In the genomic region with DNA sequence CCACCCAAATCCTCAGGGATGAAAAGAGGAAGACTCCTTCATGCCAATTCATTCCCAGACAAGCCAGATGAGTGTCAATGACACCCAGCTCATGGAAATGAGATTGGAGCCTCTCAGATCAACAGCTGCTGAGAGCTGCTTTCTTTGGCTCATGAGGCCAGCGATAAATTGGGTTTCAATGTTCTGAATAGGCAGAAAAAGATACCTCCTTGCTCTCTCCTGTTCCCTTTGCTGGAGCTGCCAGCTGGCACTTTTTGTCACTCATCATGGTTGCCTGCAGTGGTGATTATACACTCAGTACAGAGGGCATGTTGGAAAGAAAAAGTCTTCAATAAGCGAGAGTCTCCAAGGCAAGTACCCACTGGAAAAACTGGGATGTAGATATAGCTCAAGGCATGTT, we compare ENCODE assay signal across 18 cellular contexts. TPM values are rescaled to one million over a fixed set of nuclear protein-coding genes. Genes with fewer than 3 reads are reported as not detected.
DNase-seq lines count a peak whose midpoint lies in the region; ATAC-seq, FAIRE-seq and TF ChIP-seq lines count a peak whose summit lies in the region.
"Had no signal": no experiment of that assay in that cellular context is flagged by ENCODE, and none has a peak within 500 bp of the region (broad histone marks: within the 10 kb centered on the region; RNA-seq: fewer than 3 reads in every experiment).

No MANE protein-coding gene starts in this region.

- H3K27ac ChIP-seq in left ventricle myocardium inferior (replicated peaks), result peak overlapping the region; percentile 42
- no peak overlapping the region for H3K27ac ChIP-seq in trophoblast cell (ENCODE audit: low read depth, low read length)
- H3K27ac ChIP-seq in kidney (ENCODE audit: low read depth in 2 of 2, low read length in 2 of 2), result no peak overlapping the region
- H3K27ac ChIP-seq in uterus, result no peak overlapping the region
- H3K27ac ChIP-seq: HL-60 had no signal

- H2AFZ ChIP-seq in trophoblast cell (ENCODE audit: insufficient read depth, low read length, poor library complexity), result no peak overlapping the region

- intact Hi-C loops in Caco-2 (cut with micrococcal nuclease; ENCODE audit: unreplicated experiment), result loop anchor here (5.0 kb wide), 1 partner anchor 146 kb away; the partner anchor contains the start of gene PRELID2
- intact Hi-C loops in left ventricle myocardium inferior (cut with micrococcal nuclease), result no loop called here
- intact Hi-C loops in kidney (cut with DNase I), result no loop called here
- intact Hi-C loops in uterus (cut with DNase I; ENCODE audit: low total_unique reads), result no loop called here

- H3K36me3 ChIP-seq in Caco-2 (ENCODE audit: control insufficient read depth, insufficient read depth, low read length) (peaks cover 7% of the 10 kb centered on the region), left ventricle myocardium inferior (no peaks in the 10 kb centered on the region), trophoblast cell (ENCODE audit: control insufficient read depth in 1 of 2, insufficient read depth in 2 of 2, low read length in 2 of 2) (no peaks in the 10 kb centered on the region), kidney (ENCODE audit: control insufficient read depth in 1 of 2, insufficient read depth in 2 of 2, low read length in 2 of 2) (no peaks in the 10 kb centered on the region), uterus (no peaks in the 10 kb centered on the region)

- H2BK5ac ChIP-seq in trophoblast cell (ENCODE audit: low read depth, low read length, poor library complexity), result no peak overlapping the region

- H4K91ac ChIP-seq in trophoblast cell (ENCODE audit: low read depth, low read length), result no peak overlapping the region

- no peak overlapping the region for H3K9ac ChIP-seq in trophoblast cell (ENCODE audit: low read length)
- H3K9ac ChIP-seq in kidney (ENCODE audit: low read length in 2 of 2), result no peak overlapping the region

- POLR2A ChIA-PET in Caco-2 (lab: Charles Lee), result interaction anchor here (0.5 to 2.0 kb wide), 2 partner anchors 45 to 179 kb away, joined by 6 to 11 read pairs; no protein-coding TSS in a partner anchor
- POLR2A ChIA-PET in activated CD4-positive, alpha-beta T cell treated with anti-CD3 and anti-CD28 coated beads, Interleukin-2, amount 10 ng/mL, durations not matched to agents 7 days and 5 days (lab: Charles Lee), result no interaction called here

- no peak for TF ChIP-seq POLR2A in uterus (IDR thresholded peaks at IDR 0.05)

- H3K14ac ChIP-seq in trophoblast cell (ENCODE audit: low read length), result no peak overlapping the region

- no peak for ATAC-seq in GM21528 (IDR thresholded peaks at IDR 0.05; ENCODE audit: low FRiP score, unreplicated experiment)

- no peaks in the 10 kb centered on the region for H3K79me1 ChIP-seq in trophoblast cell (ENCODE audit: low read length)

- CTCF ChIA-PET in Caco-2 (lab: Charles Lee), result interaction anchor here (1.0 kb wide), 1 partner anchor 58 kb away, joined by 5 read pairs; no protein-coding TSS in a partner anchor
- CTCF ChIA-PET in activated CD4-positive, alpha-beta T cell treated with anti-CD3 and anti-CD28 coated beads, Interleukin-2, amount 10 ng/mL, durations not matched to agents 7 days and 5 days (lab: Charles Lee), result interaction anchor here (0.6 to 0.9 kb wide), 2 partner anchors 10 to 12 kb away, joined by 3 read pairs; no protein-coding TSS in a partner anchor

- H3K27me3 Mint-ChIP-seq in Caco-2 (ENCODE audit: insufficient read depth, unreplicated experiment), result no peaks in the 10 kb centered on the region
- peaks cover 9% of the 10 kb centered on the region for H3K27me3 Mint-ChIP-seq in activated CD4-positive, alpha-beta T cell treated with anti-CD3 and anti-CD28 coated beads, Interleukin-2, amount 10 ng/mL, durations not matched to agents 7 days and 5 days

- TF ChIP-seq CTCF in Caco-2 (IDR thresholded peaks at IDR 0.05; ENCODE audit: insufficient read depth in 1 of 2, low read depth in 1 of 2, low read length in 1 of 2, severe bottlenecking in 1 of 2, unreplicated experiment in 1 of 2), result no peak
- TF ChIP-seq CTCF in left ventricle myocardium inferior (IDR thresholded peaks at IDR 0.05; ENCODE audit: borderline replicate concordance), result no peak
- TF ChIP-seq CTCF in kidney (IDR thresholded peaks at IDR 0.05; ENCODE audit: borderline replicate concordance, extremely low read depth, insufficient read depth), result no peak
- TF ChIP-seq CTCF in uterus (IDR thresholded peaks at IDR 0.05), result no peak

- H3K27ac Mint-ChIP-seq in Caco-2 (ENCODE audit: unreplicated experiment), result peak overlapping the region; percentile 74
- H3K27ac Mint-ChIP-seq in activated CD4-positive, alpha-beta T cell treated with anti-CD3 and anti-CD28 coated beads, Interleukin-2, amount 10 ng/mL, durations not matched to agents 7 days and 5 days, result no peak overlapping the region
- H3K27ac Mint-ChIP-seq: CD4-positive, alpha-beta T cell; HFFc6 had no signal

- H4K8ac ChIP-seq in trophoblast cell (ENCODE audit: low read depth, low read length), result no peak overlapping the region

- H3K4me1 ChIP-seq in Caco-2 (peaks cover 67% of the 10 kb centered on the region), left ventricle myocardium inferior (peaks cover 39% of the 10 kb centered on the region), trophoblast cell (ENCODE audit: control insufficient read depth in 1 of 2, insufficient read depth in 2 of 2, low read length in 2 of 2) (peaks cover 4 to 5% of the 10 kb centered on the region in 2 experiments), kidney (ENCODE audit: control insufficient read depth in 1 of 2, insufficient read depth in 1 of 2, low read depth in 1 of 2, low read length in 2 of 2) (peaks cover 6 to 22% of the 10 kb centered on the region in 2 donors), uterus (no peaks in the 10 kb centered on the region)

- DNase-seq in Caco-2 (no peak), NCI-H446 treated with DMSO at 0.1 percent for 48 hours (lab: John Stamatoyannopoulos, UW) (peak; percentile 89), left ventricle myocardium inferior (peak; percentile 19), trophoblast cell (no peak), kidney (no peak), uterus (no peak)
- DNase-seq in activated CD4-positive, alpha-beta T cell treated with anti-CD3 and anti-CD28 coated beads, Interleukin-2, amount 10 ng/mL, durations not matched to agents 7 days and 5 days, result no peak
- DNase-seq: ACHN; CD4-positive, alpha-beta T cell; HFFc6; NCI-H1436 treated with DMSO at 0.1 percent for 48 hours; NCI-H2081; NCI-H2227 treated with DMSO at 0.1 percent for 48 hours; NCI-H748 treated with DMSO at 0.1 percent for 48 hours had no signal

- no peak overlapping the region for H2AK5ac ChIP-seq in trophoblast cell (ENCODE audit: low read length)

- no CpG with 5 or more reads among the region's 2 CpGs for WGBS in trophoblast cell (ENCODE audit: extremely low coverage, insufficient coverage, insufficient read length)

- H3K79me2 ChIP-seq in trophoblast cell (ENCODE audit: control insufficient read depth, insufficient read depth, low read length, poor library complexity), result no peaks in the 10 kb centered on the region

- no peak overlapping the region for H4K12ac ChIP-seq in trophoblast cell (ENCODE audit: low read depth, low read length)

- H3K4me1 Mint-ChIP-seq in Caco-2 (ENCODE audit: low read depth, unreplicated experiment), result peaks cover 58% of the 10 kb centered on the region
- H3K4me1 Mint-ChIP-seq in activated CD4-positive, alpha-beta T cell treated with anti-CD3 and anti-CD28 coated beads, Interleukin-2, amount 10 ng/mL, durations not matched to agents 7 days and 5 days, result no peaks in the 10 kb centered on the region

- H3K9me3 ChIP-seq in Caco-2 (no peaks in the 10 kb centered on the region), left ventricle myocardium inferior (replicated peaks) (no peaks in the 10 kb centered on the region), trophoblast cell (ENCODE audit: insufficient read depth, low read depth, low read length) (no peaks in the 10 kb centered on the region), kidney (ENCODE audit: control insufficient read depth in 1 of 2, low read length in 2 of 2) (no peaks in the 10 kb centered on the region), uterus (no peaks in the 10 kb centered on the region)

- H2BK120ac ChIP-seq in trophoblast cell (ENCODE audit: insufficient read depth, low read length, poor library complexity), result peak overlapping the region; percentile 46

- H3K27me3 ChIP-seq in Caco-2 (replicated peaks; ENCODE audit: control insufficient read depth, insufficient read depth, low read length) (no peaks in the 10 kb centered on the region), left ventricle myocardium inferior (ENCODE audit: low read depth) (no peaks in the 10 kb centered on the region), trophoblast cell (ENCODE audit: insufficient read depth, low read length) (no peaks in the 10 kb centered on the region), uterus (no peaks in the 10 kb centered on the region)

- no peak overlapping the region for H3K4me3 Mint-ChIP-seq in Caco-2 (ENCODE audit: unreplicated experiment)
- no peak overlapping the region for H3K4me3 Mint-ChIP-seq in activated CD4-positive, alpha-beta T cell treated with anti-CD3 and anti-CD28 coated beads, Interleukin-2, amount 10 ng/mL, durations not matched to agents 7 days and 5 days
- H3K4me3 Mint-ChIP-seq: CD4-positive, alpha-beta T cell; HFFc6 had no signal

- no peak overlapping the region for H3K18ac ChIP-seq in trophoblast cell (ENCODE audit: low read length)

- BruUV-seq in Caco-2 (replicated peaks; lab: Mats Ljungman, UMichigan), result no TSS peak

- H3K9me3 Mint-ChIP-seq in Caco-2 (ENCODE audit: unreplicated experiment), result no peaks in the 10 kb centered on the region
- no peaks in the 10 kb centered on the region for H3K9me3 Mint-ChIP-seq in activated CD4-positive, alpha-beta T cell treated with anti-CD3 and anti-CD28 coated beads, Interleukin-2, amount 10 ng/mL, durations not matched to agents 7 days and 5 days
- H3K9me3 Mint-ChIP-seq: CD4-positive, alpha-beta T cell; HFFc6 had no signal

- peaks cover 70% of the 10 kb centered on the region for H3K36me3 Mint-ChIP-seq in Caco-2 (ENCODE audit: insufficient read depth, unreplicated experiment)
- no peaks in the 10 kb centered on the region for H3K36me3 Mint-ChIP-seq in activated CD4-positive, alpha-beta T cell treated with anti-CD3 and anti-CD28 coated beads, Interleukin-2, amount 10 ng/mL, durations not matched to agents 7 days and 5 days (ENCODE audit: low read depth)

- H3K4me3 ChIP-seq in Caco-2 (ENCODE audit: low read depth, low read length), result no peak overlapping the region
- no peak overlapping the region for H3K4me3 ChIP-seq in left ventricle myocardium inferior
- no peak overlapping the region for H3K4me3 ChIP-seq in trophoblast cell (ENCODE audit: low read depth, low read length)
- H3K4me3 ChIP-seq in kidney (ENCODE audit: low read length in 2 of 2), result no peak overlapping the region
- no peak overlapping the region for H3K4me3 ChIP-seq in uterus

- no peak overlapping the region for H3K4ac ChIP-seq in trophoblast cell (ENCODE audit: low read depth, low read length)

- no peak overlapping the region for H3K23ac ChIP-seq in trophoblast cell (ENCODE audit: low read length)

- FAIRE-seq in kidney (lab: Jason Lieb, UNC), result no peak
- FAIRE-seq: H1, RCC 7860 had no signal

- no peak overlapping the region for H3K4me2 ChIP-seq in trophoblast cell (ENCODE audit: low read length)

- no peak overlapping the region for H2BK12ac ChIP-seq in trophoblast cell (ENCODE audit: low read length)

RNA-seq across cellular contexts. Expression of gene SH3RF2, which starts 47.1 kb away (rescaled TPM):
- 49.4 and 55.0 TPM in 2 replicates for total RNA-seq in Caco-2 (2022)
- total RNA-seq in left ventricle myocardium inferior, result 376 TPM
- polyA plus RNA-seq in trophoblast cell (2013), result 2.5 and 2.7 TPM in 2 replicates
- 4.9 TPM for total RNA-seq in kidney
- polyA plus RNA-seq in kidney (ENCODE audit: insufficient read depth, low read depth, low replicate concordance), result 1.3 TPM
- total RNA-seq in uterus, result 1 to 10 TPM in 2 of 4 donors, under 1 TPM in 2; 0.26 to 4.1 (median 1.8) TPM
- total RNA-seq in activated CD4-positive, alpha-beta T cell treated with anti-CD3 and anti-CD28 coated beads, Interleukin-2, amount 10 ng/mL, durations not matched to agents 7 days and 5 days, result under 1 TPM; 0.27 to 0.40 TPM

Comparison
In these comparisons a context has a peak if more than half of its experiments do, and no peak if none do; other contexts are left out.
1. DNase-seq: peak in NCI-H446 treated with DMSO at 0.1 percent for 48 hours (single experiment) and left ventricle myocardium inferior (single experiment); none in Caco-2 (0 of 2), trophoblast cell (0 of 2), kidney (single experiment), uterus (0 of 2) and activated CD4-positive, alpha-beta T cell treated with anti-CD3 and anti-CD28 coated beads, Interleukin-2, amount 10 ng/mL, durations not matched to agents 7 days and 5 days (single experiment).